Comparison of ENCODE assay signal across 14 cellular contexts in genomic region chr9:89489548-89490527, GRCh38. TPM values are rescaled to one million over a fixed set of nuclear protein-coding genes. Genes with fewer than 3 reads are reported as not detected.
DNase-seq lines count a peak whose midpoint lies in the region; ATAC-seq and TF ChIP-seq lines count a peak whose summit lies in the region.
"Had no signal": no experiment of that assay in that cellular context is flagged by ENCODE, and none has a peak within 500 bp of the region (broad histone marks: within the 10 kb centered on the region; RNA-seq: fewer than 3 reads in every experiment).

No MANE protein-coding gene starts in this region.

- no peak overlapping the region for H2BK20ac ChIP-seq in IMR-90 (ENCODE audit: low read depth, low read length)

- no peaks in the 10 kb centered on the region; a peak in 1 of 4 replicates for H3K79me1 ChIP-seq in IMR-90 (ENCODE audit: low read depth in 1 of 2, low read length in 2 of 2)

- H3K4me3 Mint-ChIP-seq in CD4-positive, alpha-beta T cell = peak overlapping the region; percentile 76
- H3K4me3 Mint-ChIP-seq in activated naive CD8-positive, alpha-beta T cell treated with anti-CD3 and anti-CD28 coated beads, Interleukin-2, amount 50 U/mL, for 24 hours = peak overlapping the region; percentile 59
- peak overlapping the region; percentile 60 to 100 (median 88) for H3K4me3 Mint-ChIP-seq in naive thymus-derived CD4-positive, alpha-beta T cell

- no peak overlapping the region for H3K4ac ChIP-seq in IMR-90 (ENCODE audit: low read depth, low read length)

- no peak for TF ChIP-seq CTCF in CD4-positive, alpha-beta T cell (IDR thresholded peaks at IDR 0.05)
- no peak for TF ChIP-seq CTCF in IMR-90 (conservative IDR thresholded peaks at IDR 0.05; ENCODE audit: low read depth, low read length)

- H3K23ac ChIP-seq in IMR-90 (ENCODE audit: low read depth, low read length) = no peak overlapping the region

- no peaks in the 10 kb centered on the region for H3K27me3 Mint-ChIP-seq in CD4-positive, alpha-beta T cell
- no peaks in the 10 kb centered on the region for H3K27me3 Mint-ChIP-seq in activated naive CD8-positive, alpha-beta T cell treated with anti-CD3 and anti-CD28 coated beads, Interleukin-2, amount 50 U/mL, for 24 hours
- H3K27me3 Mint-ChIP-seq in naive thymus-derived CD4-positive, alpha-beta T cell = no peaks in the 10 kb centered on the region

- H2AFZ ChIP-seq in IMR-90 (replicated peaks; ENCODE audit: low read length, poor library complexity) = no peak overlapping the region

- H4K8ac ChIP-seq in IMR-90 (ENCODE audit: low read depth in 2 of 2, low read length in 2 of 2) = no peak overlapping the region

- H2AK5ac ChIP-seq in IMR-90 (ENCODE audit: low read depth, low read length) = no peak overlapping the region

- POLR2A ChIA-PET in CD4-positive, alpha-beta T cell (lab: Charles Lee) = interaction anchor here (0.6 to 3.6 kb wide), 32 partner anchors 9 to 169 kb away, joined by 3 to 30 read pairs (median 6); no protein-coding TSS in a partner anchor
- POLR2A ChIA-PET in IMR-90 (lab: Charles Lee; ENCODE audit: unreplicated experiment) = interaction anchor here (0.6 kb wide), 1 partner anchor 47 kb away, joined by 6 read pairs; no protein-coding TSS in a partner anchor
- POLR2A ChIA-PET in naive thymus-derived CD4-positive, alpha-beta T cell (lab: Charles Lee) = interaction anchor here (0.8 to 5.1 kb wide), 21 partner anchors 8 to 81 kb away, joined by 3 to 37 read pairs (median 5); no protein-coding TSS in a partner anchor

- no CpG with 5 or more reads among the region's 13 CpGs for WGBS in IMR-90 (ENCODE audit: extremely low coverage in 2 of 2, insufficient read length in 1 of 2), 2 experiments

- H4K91ac ChIP-seq in IMR-90 (ENCODE audit: insufficient read depth, low read depth, low read length) = no peak overlapping the region

- H3K4me1 ChIP-seq in IMR-90 (ENCODE audit: control insufficient read depth, insufficient read depth, low read length) = no peaks in the 10 kb centered on the region
- peaks cover 81 to 82% of the 10 kb centered on the region in 2 donors for H3K4me1 ChIP-seq in naive thymus-derived CD4-positive, alpha-beta T cell (ENCODE audit: control insufficient read depth in 2 of 2, insufficient read depth in 2 of 2, low read length in 2 of 2)

- no peak overlapping the region for H2BK120ac ChIP-seq in IMR-90 (ENCODE audit: low read depth, low read length)

- H2AK9ac ChIP-seq in IMR-90 (replicated peaks; ENCODE audit: low read depth, low read length, poor library complexity) = no peak overlapping the region

- H3K36me3 Mint-ChIP-seq in CD4-positive, alpha-beta T cell (ENCODE audit: low read depth) = peaks cover 74% of the 10 kb centered on the region
- H3K36me3 Mint-ChIP-seq in activated naive CD8-positive, alpha-beta T cell treated with anti-CD3 and anti-CD28 coated beads, Interleukin-2, amount 50 U/mL, for 24 hours (ENCODE audit: low read depth) = peaks cover 45% of the 10 kb centered on the region
- peaks cover 9 to 36% (median 33%) of the 10 kb centered on the region in 5 donors for H3K36me3 Mint-ChIP-seq in naive thymus-derived CD4-positive, alpha-beta T cell

- H4K20me1 ChIP-seq in IMR-90 (ENCODE audit: insufficient read depth, low read length) = no peaks in the 10 kb centered on the region

- DNase-seq in CD4-positive, alpha-beta T cell = no peak
- no peak for DNase-seq in IMR-90
- DNase-seq in activated naive CD8-positive, alpha-beta T cell treated with anti-CD3 and anti-CD28 coated beads, Interleukin-2, amount 50 U/mL, for 24 hours = no peak
- DNase-seq in naive thymus-derived CD4-positive, alpha-beta T cell = peak in 8 of 9 donors; percentile 15 to 87 (median 78)
- DNase-seq in NCI-H774 (lab: John Stamatoyannopoulos, UW) = no peak
- DNase-seq in SIG-M5 (lab: John Stamatoyannopoulos, UW) = no peak
- DNase-seq in MV-4-11 (lab: John Stamatoyannopoulos, UW) = no peak
- DNase-seq: C1 segment of cervical spinal cord; cortex of kidney; left ventricle myocardium superior; NCI-H1105 treated with DMSO at 0.1 percent for 48 hours; stimulated activated CD4-positive, alpha-beta T cell treated with anti-CD3 and anti-CD28 coated beads, Interleukin-4, amount 100 ng/mL, for 1 hour had no signal

- CTCF ChIA-PET in CD4-positive, alpha-beta T cell (lab: Charles Lee) = interaction anchor here (0.8 to 3.1 kb wide), 9 partner anchors 8 to 180 kb away, joined by 3 to 17 read pairs (median 3); no protein-coding TSS in a partner anchor
- CTCF ChIA-PET in IMR-90 (lab: Yijun Ruan, JAX) = interaction anchor here (0.6 kb wide), 1 partner anchor 33 kb away, joined by 3 read pairs; no protein-coding TSS in a partner anchor
- CTCF ChIA-PET in naive thymus-derived CD4-positive, alpha-beta T cell (lab: Charles Lee) = interaction anchor here (0.7 to 2.5 kb wide), 6 partner anchors 14 to 80 kb away, joined by 3 to 19 read pairs (median 4); no protein-coding TSS in a partner anchor

- H3K9me3 Mint-ChIP-seq in CD4-positive, alpha-beta T cell = no peaks in the 10 kb centered on the region
- H3K9me3 Mint-ChIP-seq in activated naive CD8-positive, alpha-beta T cell treated with anti-CD3 and anti-CD28 coated beads, Interleukin-2, amount 50 U/mL, for 24 hours = no peaks in the 10 kb centered on the region
- peaks cover 0 to 5% (median 0%) of the 10 kb centered on the region in 11 donors for H3K9me3 Mint-ChIP-seq in naive thymus-derived CD4-positive, alpha-beta T cell

- no peak overlapping the region for H3K4me2 ChIP-seq in IMR-90 (ENCODE audit: low read depth, low read length)

- dilution Hi-C loops in IMR-90 (cut with HindIII; ENCODE audit: low sequenced_read_pairs, unreplicated experiment) = no loop called here

- H3K4me1 Mint-ChIP-seq in CD4-positive, alpha-beta T cell (ENCODE audit: low read depth) = peaks cover 92% of the 10 kb centered on the region
- peaks cover 98% of the 10 kb centered on the region for H3K4me1 Mint-ChIP-seq in activated naive CD8-positive, alpha-beta T cell treated with anti-CD3 and anti-CD28 coated beads, Interleukin-2, amount 50 U/mL, for 24 hours
- H3K4me1 Mint-ChIP-seq in naive thymus-derived CD4-positive, alpha-beta T cell = peaks cover 78 to 100% (median 92%) of the 10 kb centered on the region in 7 donors

- peak overlapping the region; percentile 88 for H3K27ac Mint-ChIP-seq in CD4-positive, alpha-beta T cell
- peak overlapping the region; percentile 53 for H3K27ac Mint-ChIP-seq in activated naive CD8-positive, alpha-beta T cell treated with anti-CD3 and anti-CD28 coated beads, Interleukin-2, amount 50 U/mL, for 24 hours
- peak overlapping the region; percentile 82 to 98 (median 89) for H3K27ac Mint-ChIP-seq in naive thymus-derived CD4-positive, alpha-beta T cell

- intact Hi-C loops in CD4-positive, alpha-beta T cell (cut with DNase I, micrococcal nuclease) = loop anchor here in 1 of 2 experiments (2.0 kb wide), 2 partner anchors 13 to 59 kb away; no protein-coding TSS in a partner anchor
- intact Hi-C loops in IMR-90 (cut with micrococcal nuclease) = no loop called here
- intact Hi-C loops in naive thymus-derived CD4-positive, alpha-beta T cell (cut with micrococcal nuclease) = loop anchor here (1.0 to 2.0 kb wide), 4 partner anchors 8 to 47 kb away; partner anchors contain the start of gene SEMA4D (in 2 of the 2)

- H3K4me3 ChIP-seq in IMR-90 (ENCODE audit: insufficient read depth, low read depth, low read length) = no peak overlapping the region
- H3K4me3 ChIP-seq in naive thymus-derived CD4-positive, alpha-beta T cell (ENCODE audit: low read length) = peak overlapping the region; percentile 22

- no peak overlapping the region for H3K18ac ChIP-seq in IMR-90 (ENCODE audit: low read depth, low read length)

- in situ Hi-C loops in IMR-90 (cut with MboI; ENCODE audit: low sequenced_read_pairs) = no loop called here

- H2BK5ac ChIP-seq in IMR-90 (ENCODE audit: low read depth, low read length, poor library complexity, severe bottlenecking) = no peak overlapping the region

- H3K27ac ChIP-seq in CD4-positive, alpha-beta T cell (ENCODE audit: low read depth, low read length) = peak overlapping the region; percentile 67
- no peak overlapping the region for H3K27ac ChIP-seq in IMR-90 (ENCODE audit: insufficient read depth, low read length)
- H3K27ac ChIP-seq in naive thymus-derived CD4-positive, alpha-beta T cell (ENCODE audit: low read depth, low read length) = peak overlapping the region; percentile 69
- H3K27ac ChIP-seq: HL-60 had no signal

- no peak overlapping the region for H4K5ac ChIP-seq in IMR-90 (ENCODE audit: low read depth, low read length)

- H3K14ac ChIP-seq in IMR-90 (replicated peaks; ENCODE audit: low read depth, low read length) = no peak overlapping the region

- no peak for TF ChIP-seq RAD21 in IMR-90 (IDR thresholded peaks at IDR 0.05; ENCODE audit: low read length)

- H3K36me3 ChIP-seq in IMR-90 (ENCODE audit: control insufficient read depth, insufficient read depth, low read length) = no peaks in the 10 kb centered on the region
- peaks cover 0 to 4% (median 0%) of the 10 kb centered on the region in 3 experiments for H3K36me3 ChIP-seq in naive thymus-derived CD4-positive, alpha-beta T cell (ENCODE audit: control insufficient read depth in 2 of 3, insufficient read depth in 3 of 3, low read length in 3 of 3)

- no peak overlapping the region for H2BK15ac ChIP-seq in IMR-90 (ENCODE audit: low read depth, low read length)

- BruUV-seq in IMR-90 (replicated peaks; lab: Mats Ljungman, UMichigan) = no TSS peak

- no peak overlapping the region for H3K9ac ChIP-seq in IMR-90 (ENCODE audit: low read depth, low read length)

- no peaks in the 10 kb centered on the region for H3K9me1 ChIP-seq in IMR-90 (ENCODE audit: insufficient read depth, low read length)

- H3K27me3 ChIP-seq in CD4-positive, alpha-beta T cell (ENCODE audit: control insufficient read depth, insufficient read depth, low read length) = no peaks in the 10 kb centered on the region
- H3K27me3 ChIP-seq in IMR-90 (ENCODE audit: control insufficient read depth, insufficient read depth, low read length) = no peaks in the 10 kb centered on the region
- no peaks in the 10 kb centered on the region for H3K27me3 ChIP-seq in naive thymus-derived CD4-positive, alpha-beta T cell (ENCODE audit: control insufficient read depth in 2 of 2, insufficient read depth in 2 of 2, low read length in 2 of 2)

- H3K9me3 ChIP-seq in CD4-positive, alpha-beta T cell (ENCODE audit: control insufficient read depth, low read length) = no peaks in the 10 kb centered on the region
- peaks cover 4% of the 10 kb centered on the region; the same call in 1 of the 2 replicates for H3K9me3 ChIP-seq in IMR-90 (ENCODE audit: control insufficient read depth, insufficient read depth, low read length)
- H3K9me3 ChIP-seq in naive thymus-derived CD4-positive, alpha-beta T cell (ENCODE audit: control insufficient read depth in 2 of 3, low read length in 3 of 3) = no peaks in the 10 kb centered on the region

- ATAC-seq in CD4-positive, alpha-beta T cell (ENCODE audit: poor library complexity) = peak; percentile 84
- ATAC-seq in IMR-90 (ENCODE audit: low read depth) (no peak), HG03139 (IDR thresholded peaks at IDR 0.05; ENCODE audit: unreplicated experiment) (no peak)
- peak; percentile 7 for ATAC-seq in activated naive CD8-positive, alpha-beta T cell treated with anti-CD3 and anti-CD28 coated beads, Interleukin-2, amount 50 U/mL, for 24 hours
- peak; percentile 90 for ATAC-seq in naive thymus-derived CD4-positive, alpha-beta T cell
- ATAC-seq: left ventricle myocardium superior had no signal

- no peak for TF ChIP-seq POLR2A in IMR-90 (IDR thresholded peaks at IDR 0.05; ENCODE audit: low read depth, low read length)

- no peak overlapping the region for H3K56ac ChIP-seq in IMR-90 (ENCODE audit: extremely low read depth, insufficient read depth, low read length)

RNA-seq across cellular contexts. Expression of gene SEMA4D, which starts 8.1 kb away (rescaled TPM):
- 100 to 1,000 TPM; 399 to 430 TPM for total RNA-seq in CD4-positive, alpha-beta T cell
- 0.56 and 0.90 TPM in 2 replicates for total RNA-seq in IMR-90 (2012; rRNA removed)
- 1.1 and 1.5 TPM in 2 replicates for polyA plus RNA-seq in IMR-90 (2012; rRNA removed)
- polyA plus RNA-seq in IMR-90 (2012; cell fraction: cytosol; rRNA removed) = 0.82 and 1.2 TPM in 2 replicates
- 6.2 and 6.8 TPM in 2 replicates for polyA plus RNA-seq in IMR-90 (2012; cell fraction: nucleus; rRNA removed; ENCODE audit: low replicate concordance)
- total RNA-seq in naive thymus-derived CD4-positive, alpha-beta T cell = 100 to 1,000 TPM; 389 to 465 (median 460) TPM
- polyA plus RNA-seq in naive thymus-derived CD4-positive, alpha-beta T cell = 100 to 1,000 TPM; 114 to 268 TPM

Comparison
In these comparisons a context has a peak if more than half of its experiments do, and no peak if none do; other contexts are left out.
1. ATAC-seq: peak in CD4-positive, alpha-beta T cell (single experiment), activated naive CD8-positive, alpha-beta T cell treated with anti-CD3 and anti-CD28 coated beads, Interleukin-2, amount 50 U/mL, for 24 hours (single experiment) and naive thymus-derived CD4-positive, alpha-beta T cell (single experiment); none in IMR-90 (single experiment) and HG03139 (single experiment).
2. DNase-seq: peak in naive thymus-derived CD4-positive, alpha-beta T cell (8 of 9); none in CD4-positive, alpha-beta T cell (0 of 10), IMR-90 (single experiment), activated naive CD8-positive, alpha-beta T cell treated with anti-CD3 and anti-CD28 coated beads, Interleukin-2, amount 50 U/mL, for 24 hours (single experiment), NCI-H774 (single experiment), SIG-M5 (single experiment) and MV-4-11 (single experiment).
3. RNA of gene SEMA4D, which starts 8.1 kb away (total RNA-seq): 389 to 465 TPM in naive thymus-derived CD4-positive, alpha-beta T cell and 399 to 430 TPM in CD4-positive, alpha-beta T cell; 0.56 to 0.90 TPM in IMR-90; every median in the first group is over 100 times any median in the second.
4. Peak in every context shown above with its lines, with median percentiles within 50 percentile points of each other: H3K27ac Mint-ChIP-seq and H3K4me3 Mint-ChIP-seq.